ENCODE assay signal across 8 cellular contexts in the genomic region with DNA sequence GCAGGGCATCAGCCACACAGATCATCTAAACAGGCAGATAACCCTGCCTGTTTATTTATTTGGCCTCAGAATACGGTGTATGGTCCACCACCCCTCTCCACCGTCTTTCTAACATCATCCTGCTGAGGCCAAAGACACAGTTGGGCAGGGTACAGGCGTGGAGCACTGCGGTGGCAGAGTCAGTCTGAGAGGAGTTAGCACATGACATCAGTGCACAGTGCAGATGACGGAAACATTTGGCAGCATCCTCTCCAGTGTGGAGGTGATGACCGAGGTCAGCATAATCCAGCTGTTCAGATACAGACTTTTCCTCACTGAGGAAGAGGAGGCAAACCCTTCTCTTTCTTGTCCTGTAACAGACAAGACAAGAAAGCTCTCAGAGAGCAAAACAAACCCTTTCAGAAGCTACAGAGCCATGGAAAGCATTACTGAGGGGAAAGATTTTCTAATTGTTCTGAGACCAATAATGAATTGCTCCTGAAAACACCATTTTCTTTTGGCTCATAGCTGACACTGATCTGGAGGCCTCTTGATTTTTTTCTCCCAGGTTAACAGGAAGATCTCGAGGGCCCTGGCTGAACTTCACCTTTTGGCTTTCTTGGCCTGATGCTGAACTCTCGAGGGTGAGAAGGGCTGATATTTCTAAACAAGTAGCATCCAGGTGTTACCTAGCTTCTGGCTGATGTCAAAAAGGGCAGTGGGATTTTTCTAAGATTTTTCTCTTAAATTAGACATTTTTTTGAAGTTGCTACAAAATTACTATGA. TPM values are rescaled to one million over a fixed set of nuclear protein-coding genes. Genes with fewer than 3 reads are reported as not detected.
DNase-seq lines count a peak whose midpoint lies in the region; ATAC-seq and TF ChIP-seq lines count a peak whose summit lies in the region.

No MANE protein-coding gene starts in this region.

- TF ChIP-seq RAD21 in liver (IDR thresholded peaks at IDR 0.05): peak; percentile 16

- DNase-seq in SHP77 treated with DMSO at 0.1 percent for 48 hours (lab: John Stamatoyannopoulos, UW) (peak; percentile 40), astrocyte of the hippocampus (ENCODE audit: low read depth, low spot score) (peak; percentile 48), T1000 (lab: John Stamatoyannopoulos, UW) (no peak), NCI-H1436 treated with DMSO at 0.1 percent for 48 hours (lab: John Stamatoyannopoulos, UW) (no peak)
- DNase-seq in stimulated activated CD8-positive, alpha-beta memory T cell treated with anti-CD3 and anti-CD28 coated beads, Interleukin-7, amount 100 ng/mL, for 4 hours (ENCODE audit: low read depth in 2 of 2): peak; percentile 25 to 41

- H3K27me3 ChIP-seq in liver (ENCODE audit: control insufficient read depth in 4 of 4, insufficient read depth in 4 of 4, low read length in 3 of 4): no peaks in the 10 kb centered on the region

- peak overlapping the region in 1 of 3 donors; percentile 67 for H3K4me3 ChIP-seq in liver (ENCODE audit: low read depth in 1 of 3, low read length in 3 of 3)

- H3K36me3 ChIP-seq in liver (ENCODE audit: control insufficient read depth in 4 of 4, insufficient read depth in 3 of 4, low read depth in 1 of 4, low read length in 3 of 4): no peaks in the 10 kb centered on the region

- peak; percentile 56 for ATAC-seq in GM18498 (IDR thresholded peaks at IDR 0.05; ENCODE audit: unreplicated experiment)
- peak; percentile 49 for ATAC-seq in HG02610 (IDR thresholded peaks at IDR 0.05; ENCODE audit: unreplicated experiment)

- peaks cover under 1 to 35% (median 16%) of the 10 kb centered on the region in 4 donors for H3K4me1 ChIP-seq in liver (ENCODE audit: control insufficient read depth in 4 of 4, insufficient read depth in 4 of 4, low read length in 3 of 4)

- H3K9me3 ChIP-seq in liver (ENCODE audit: control insufficient read depth in 4 of 4, low read length in 3 of 4): no peaks in the 10 kb centered on the region

- WGBS in liver: 19% methylated on average over 8 of the region's 8 CpGs

- H3K9ac ChIP-seq in liver (ENCODE audit: low read depth in 1 of 2, low read length in 2 of 2): peak overlapping the region; percentile 96 to 98

- peak overlapping the region; percentile 93 to 96 for H3K27ac ChIP-seq in liver (ENCODE audit: low read depth in 1 of 2, low read length in 2 of 2)

- TF ChIP-seq CTCF in liver (IDR thresholded peaks at IDR 0.05; ENCODE audit: low read depth, low read length, missing input control): no peak

TF ChIP-seq in liver, 16 proteins besides CTCF, POLR2A, EP300 and RAD21:
- TF ChIP-seq HNF4A (conservative IDR thresholded peaks at IDR 0.05) (peak; percentile 20 to 68), JUND (IDR thresholded peaks at IDR 0.05) (peak in 1 of 2 donors; percentile 47), NR2F2 (IDR thresholded peaks at IDR 0.05) (peak; percentile 75), RXRA (IDR thresholded peaks at IDR 0.05) (peak; percentile 32 to 67), FOXA2 (IDR thresholded peaks at IDR 0.05) (no peak), GABPA (IDR thresholded peaks at IDR 0.05 in 1 of 2, conservative IDR thresholded peaks at IDR 0.05 in 1 of 2) (no peak), SP1 (IDR thresholded peaks at IDR 0.05) (no peak), YY1 (IDR thresholded peaks at IDR 0.05) (peak; percentile 27)
- TF ChIP-seq, protein P1, sequence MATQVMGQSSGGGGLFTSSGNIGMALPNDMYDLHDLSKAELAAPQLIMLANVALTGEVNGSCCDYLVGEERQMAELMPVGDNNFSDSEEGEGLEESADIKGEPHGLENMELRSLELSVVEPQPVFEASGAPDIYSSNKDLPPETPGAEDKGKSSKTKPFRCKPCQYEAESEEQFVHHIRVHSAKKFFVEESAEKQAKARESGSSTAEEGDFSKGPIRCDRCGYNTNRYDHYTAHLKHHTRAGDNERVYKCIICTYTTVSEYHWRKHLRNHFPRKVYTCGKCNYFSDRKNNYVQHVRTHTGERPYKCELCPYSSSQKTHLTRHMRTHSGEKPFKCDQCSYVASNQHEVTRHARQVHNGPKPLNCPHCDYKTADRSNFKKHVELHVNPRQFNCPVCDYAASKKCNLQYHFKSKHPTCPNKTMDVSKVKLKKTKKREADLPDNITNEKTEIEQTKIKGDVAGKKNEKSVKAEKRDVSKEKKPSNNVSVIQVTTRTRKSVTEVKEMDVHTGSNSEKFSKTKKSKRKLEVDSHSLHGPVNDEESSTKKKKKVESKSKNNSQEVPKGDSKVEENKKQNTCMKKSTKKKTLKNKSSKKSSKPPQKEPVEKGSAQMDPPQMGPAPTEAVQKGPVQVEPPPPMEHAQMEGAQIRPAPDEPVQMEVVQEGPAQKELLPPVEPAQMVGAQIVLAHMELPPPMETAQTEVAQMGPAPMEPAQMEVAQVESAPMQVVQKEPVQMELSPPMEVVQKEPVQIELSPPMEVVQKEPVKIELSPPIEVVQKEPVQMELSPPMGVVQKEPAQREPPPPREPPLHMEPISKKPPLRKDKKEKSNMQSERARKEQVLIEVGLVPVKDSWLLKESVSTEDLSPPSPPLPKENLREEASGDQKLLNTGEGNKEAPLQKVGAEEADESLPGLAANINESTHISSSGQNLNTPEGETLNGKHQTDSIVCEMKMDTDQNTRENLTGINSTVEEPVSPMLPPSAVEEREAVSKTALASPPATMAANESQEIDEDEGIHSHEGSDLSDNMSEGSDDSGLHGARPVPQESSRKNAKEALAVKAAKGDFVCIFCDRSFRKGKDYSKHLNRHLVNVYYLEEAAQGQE (IDR thresholded peaks at IDR 0.05): peak; percentile 69

RNA-seq across cellular contexts. Expression of a gene that starts 20.1 kb away (rescaled TPM):
- 10 to 100 TPM; 13.8 to 78.8 TPM for total RNA-seq in liver
- polyA plus RNA-seq in liver: 10 to 100 TPM in 1 of 2 donors, 1 to 10 TPM in 1; 4.8 to 33.7 TPM

RNA-seq across cellular contexts. Expression of a gene that starts 50.2 kb away (rescaled TPM):
- total RNA-seq in liver: 1 to 10 TPM; 2.2 to 2.7 TPM
- polyA plus RNA-seq in liver: 1 to 10 TPM; 1.1 to 1.2 TPM

Comparison
In these comparisons a context has a peak if more than half of its experiments do, and no peak if none do; other contexts are left out.
1. DNase-seq: peak in SHP77 treated with DMSO at 0.1 percent for 48 hours (single experiment), astrocyte of the hippocampus (single experiment) and stimulated activated CD8-positive, alpha-beta memory T cell treated with anti-CD3 and anti-CD28 coated beads, Interleukin-7, amount 100 ng/mL, for 4 hours (2 of 2); none in T1000 (single experiment) and NCI-H1436 treated with DMSO at 0.1 percent for 48 hours (single experiment).